ENCODE assay signal across 1 cellular context in genomic region chr9:78533500-78533899, GRCh38.
TF ChIP-seq lines count a peak whose summit lies in the region.

No MANE protein-coding gene starts in this region.

TF ChIP-seq in H1, 55 proteins besides CTCF, POLR2A, EP300 and RAD21 (continued from another document):
- TF ChIP-seq ATF3 (IDR thresholded peaks at IDR 0.05; ENCODE audit: insufficient read depth, low read depth, low read length) (no peak), CHD7 (IDR thresholded peaks at IDR 0.05; ENCODE audit: insufficient replicate concordance, low read length) (no peak), TAF1 (IDR thresholded peaks at IDR 0.05; ENCODE audit: low read depth, low read length) (no peak), GABPA (IDR thresholded peaks at IDR 0.05; ENCODE audit: borderline replicate concordance, insufficient read depth, low read length) (no peak)
